In genomic region chr13:95136638-95137037, GRCh38 we compare ENCODE assay signal across 1 cellular context.
TF ChIP-seq lines count a peak whose summit lies in the region.

No MANE protein-coding gene starts in this region.

TF ChIP-seq in GM23338, 12 proteins besides CTCF, POLR2A, EP300 and RAD21 (continued from another document):
- no peak for TF ChIP-seq REST (IDR thresholded peaks at IDR 0.05; ENCODE audit: unreplicated experiment)
- no peak for TF ChIP-seq NANOG (IDR thresholded peaks at IDR 0.05; ENCODE audit: borderline replicate concordance)
- no peak for TF ChIP-seq ZNF462 (CRISPR knock-in tag; IDR thresholded peaks at IDR 0.05)
- no peak for TF ChIP-seq POLR2AphosphoS5 (IDR thresholded peaks at IDR 0.05; ENCODE audit: low read depth)
- no peak for TF ChIP-seq JUNB (IDR thresholded peaks at IDR 0.05; ENCODE audit: unreplicated experiment)
- TF ChIP-seq EZH2 (IDR thresholded peaks at IDR 0.05; ENCODE audit: low read depth, unreplicated experiment) = no peak
